Comparison of ENCODE assay signal across 8 cellular contexts in the genomic region with DNA sequence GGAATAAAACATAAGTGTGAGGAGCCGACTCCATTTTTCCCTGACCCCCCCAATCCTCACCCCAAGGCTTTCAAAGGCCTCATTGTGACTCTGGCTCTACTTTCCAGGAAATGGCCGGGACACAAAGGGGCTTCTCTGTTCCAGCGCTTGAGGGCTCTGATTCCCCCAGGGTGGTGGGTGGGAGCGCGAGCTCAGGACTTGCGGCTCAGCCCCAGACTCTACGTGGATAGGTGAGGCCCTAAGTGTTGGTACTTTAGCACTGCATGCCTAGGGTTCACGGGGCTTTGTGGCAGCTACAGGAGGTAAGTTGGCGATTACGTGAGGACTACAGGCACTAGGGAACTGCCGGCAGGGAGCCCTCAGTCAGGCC. TPM values are rescaled to one million over a fixed set of nuclear protein-coding genes. Genes with fewer than 3 reads are reported as not detected.
DNase-seq lines count a peak whose midpoint lies in the region; ATAC-seq and TF ChIP-seq lines count a peak whose summit lies in the region.

No MANE protein-coding gene starts in this region.

- H3K9ac ChIP-seq in HUES64 (ENCODE audit: low read depth, low read length) (peak overlapping the region; percentile 98), stomach smooth muscle (ENCODE audit: low read length in 2 of 2) (peak overlapping the region; percentile 96 to 99)

- H3K36me3 ChIP-seq in BJ (ENCODE audit: control insufficient read depth, insufficient read depth, low read length) (peaks cover 11% of the 10 kb centered on the region), HUES64 (ENCODE audit: insufficient read depth, low read length) (peaks cover 51% of the 10 kb centered on the region), body of pancreas (replicated peaks in 1 of 2; ENCODE audit: insufficient read depth in 1 of 2, low read depth in 2 of 2) (peaks cover 0 to 19% of the 10 kb centered on the region in 2 donors), stomach smooth muscle (ENCODE audit: control insufficient read depth in 2 of 2, insufficient read depth in 2 of 2, low read length in 2 of 2) (peaks cover 21% of the 10 kb centered on the region in 2 donors)

- intact Hi-C loops in body of pancreas (cut with DNase I): loop anchor here (10.0 kb wide), 1 partner anchor 140 kb away; a partner anchor contains a TSS

- H3K4me3 ChIP-seq in BJ (ENCODE audit: low read depth, low read length) (peak overlapping the region; percentile 75), HUES64 (ENCODE audit: low read length) (peak overlapping the region; percentile 97), body of pancreas (peak overlapping the region; percentile 72 to 89), stomach smooth muscle (ENCODE audit: low read length in 2 of 2) (peak overlapping the region; percentile 93 to 99)

- ATAC-seq in body of pancreas (no peak), HG02885 (IDR thresholded peaks at IDR 0.05; ENCODE audit: poor library complexity, unreplicated experiment) (no peak), HG02678 (IDR thresholded peaks at IDR 0.05; ENCODE audit: unreplicated experiment) (no peak)

- no peak for TF ChIP-seq POLR2A in body of pancreas (IDR thresholded peaks at IDR 0.05)

- H3K27me3 ChIP-seq in BJ (ENCODE audit: control insufficient read depth, insufficient read depth, low read length) (no peaks in the 10 kb centered on the region), HUES64 (ENCODE audit: insufficient read depth, low read length) (no peaks in the 10 kb centered on the region), body of pancreas (no peaks in the 10 kb centered on the region), layer of hippocampus (ENCODE audit: control insufficient read depth, insufficient read depth, low read length) (no peaks in the 10 kb centered on the region), stomach smooth muscle (ENCODE audit: control insufficient read depth in 1 of 2, insufficient read depth in 2 of 2, low read length in 2 of 2) (no peaks in the 10 kb centered on the region)

- DNase-seq in BJ (ENCODE audit: low read depth): no peak
- peak in 2 of 4 donors; percentile 15 to 16 for DNase-seq in body of pancreas
- no peak for DNase-seq in NCI-H187 treated with DMSO at 0.1 percent for 48 hours (lab: John Stamatoyannopoulos, UW)

- CTCF ChIA-PET in BJ (lab: Yijun Ruan, JAX): interaction anchor here (0.6 to 1.7 kb wide), 8 partner anchors 9 to 196 kb away, joined by 3 to 5 read pairs (median 4); a partner anchor contains a TSS

- H3K27ac ChIP-seq in HUES64 (ENCODE audit: low read depth, low read length) (peak overlapping the region; percentile 94), body of pancreas (peak overlapping the region; percentile 95 to 98 (median 97)), layer of hippocampus (ENCODE audit: low read depth, low read length) (peak overlapping the region; percentile 97), stomach smooth muscle (ENCODE audit: low read length) (peak overlapping the region; percentile 98)

- H3K4me1 ChIP-seq in HUES64 (ENCODE audit: insufficient read depth, low read length): peaks cover 8% of the 10 kb centered on the region; the same call in 1 of the 2 replicates
- peaks cover 22% of the 10 kb centered on the region for H3K4me1 ChIP-seq in body of pancreas
- peaks cover 17% of the 10 kb centered on the region for H3K4me1 ChIP-seq in stomach smooth muscle (ENCODE audit: control insufficient read depth, insufficient read depth, low read length)

- no peaks in the 10 kb centered on the region for H3K9me3 ChIP-seq in HUES64 (ENCODE audit: insufficient read depth, low read depth, low read length)
- no peaks in the 10 kb centered on the region for H3K9me3 ChIP-seq in body of pancreas
- no peaks in the 10 kb centered on the region for H3K9me3 ChIP-seq in stomach smooth muscle (ENCODE audit: control insufficient read depth in 2 of 2, low read length in 2 of 2)

- POLR2A ChIA-PET in BJ (lab: Charles Lee): interaction anchor here (1.1 to 1.2 kb wide), 3 partner anchors 18 to 93 kb away, joined by 4 to 7 read pairs (median 4); a partner anchor contains a TSS

- WGBS in HUES64: 2% methylated on average over 11 of the region's 11 CpGs
- WGBS in body of pancreas, 2 donors: 0 to 1% methylated on average over 1 to 11 of the region's 11 CpGs

- TF ChIP-seq CTCF in BJ (IDR thresholded peaks at IDR 0.05; ENCODE audit: insufficient read depth, low read depth, low read length): no peak
- TF ChIP-seq CTCF in body of pancreas (IDR thresholded peaks at IDR 0.05): no peak

RNA-seq across cellular contexts. Expression of a gene that starts 0.5 kb away (rescaled TPM):
- polyA plus RNA-seq in BJ (2011; rRNA removed): 179 and 239 TPM in 2 replicates
- polyA minus RNA-seq in BJ (2011; rRNA and poly(A)+ RNA removed): 31.8 and 44.2 TPM in 2 replicates
- 148 TPM for polyA plus RNA-seq in HUES64 (2013, experiment 1 of 2)
- polyA plus RNA-seq in HUES64 (2013, experiment 2 of 2): 142 TPM
- total RNA-seq in body of pancreas: 100 to 1,000 TPM in 1 of 2 donors, 10 to 100 TPM in 1; 40.2 to 103 TPM

RNA-seq across cellular contexts. Expression of a gene that starts 15.1 kb away (rescaled TPM):
- polyA plus RNA-seq in BJ (2011; rRNA removed): 117 and 150 TPM in 2 replicates
- polyA minus RNA-seq in BJ (2011; rRNA and poly(A)+ RNA removed): 110 and 113 TPM in 2 replicates
- 106 TPM for polyA plus RNA-seq in HUES64 (2013, experiment 1 of 2)
- polyA plus RNA-seq in HUES64 (2013, experiment 2 of 2): 117 TPM
- total RNA-seq in body of pancreas: 10 to 100 TPM; 66.2 to 88.0 TPM

RNA-seq across cellular contexts. Expression of a gene that starts 18.6 kb away (rescaled TPM):
- polyA plus RNA-seq in BJ (2011; rRNA removed): 27.2 and 32.3 TPM in 2 replicates
- 9.5 and 11.6 TPM in 2 replicates for polyA minus RNA-seq in BJ (2011; rRNA and poly(A)+ RNA removed)
- 16.7 TPM for polyA plus RNA-seq in HUES64 (2013, experiment 1 of 2)
- 20.3 TPM for polyA plus RNA-seq in HUES64 (2013, experiment 2 of 2)
- 10 to 100 TPM; 47.2 to 59.0 TPM for total RNA-seq in body of pancreas

RNA-seq across cellular contexts. Expression of a gene that starts 23.4 kb away (rescaled TPM):
- 0.12 TPM in 1 of 2 replicates, not detected in the other for polyA plus RNA-seq in BJ (2011; rRNA removed)
- polyA minus RNA-seq in BJ (2011; rRNA and poly(A)+ RNA removed): not detected in 2 replicates
- 2.3 TPM for polyA plus RNA-seq in HUES64 (2013, experiment 1 of 2)
- polyA plus RNA-seq in HUES64 (2013, experiment 2 of 2): 2.3 TPM
- not detected for total RNA-seq in body of pancreas

RNA-seq across cellular contexts. Expression of a gene that starts 44.7 kb away (rescaled TPM):
- polyA plus RNA-seq in BJ (2011; rRNA removed): 154 TPM in 2 replicates
- 142 and 201 TPM in 2 replicates for polyA minus RNA-seq in BJ (2011; rRNA and poly(A)+ RNA removed)
- polyA plus RNA-seq in HUES64 (2013, experiment 1 of 2): 20.3 TPM
- polyA plus RNA-seq in HUES64 (2013, experiment 2 of 2): 21.0 TPM
- 100 to 1,000 TPM in 1 of 2 donors, 10 to 100 TPM in 1; 65.4 to 106 TPM for total RNA-seq in body of pancreas
